ENCODE assay signal across 1 cellular context in genomic region chr20:45791668-45792512, GRCh38.
A peak's percentile ranks its signal among the peaks of the same experiment; 100 is the strongest.
TF ChIP-seq lines count a peak whose summit lies in the region.

DNTTIP1 (plus strand) TSS chr20:45791954; CDS start chr20:45792005, 51 bp downstream.
WFDC3 (minus strand) TSS chr20:45791883; CDS start chr20:45789975, 1,908 bp downstream.

TF ChIP-seq in HepG2, 621 proteins besides CTCF, POLR2A, EP300 and RAD21 (continued from another document and continues in another):
- TF ChIP-seq THAP9 (CRISPR knock-in tag; IDR thresholded peaks at IDR 0.05; ENCODE audit: borderline replicate concordance) (peak; percentile 91), KDM5B (CRISPR knock-in tag; IDR thresholded peaks at IDR 0.05; ENCODE audit: borderline replicate concordance) (peak; percentile 99), MIER2 (CRISPR knock-in tag; IDR thresholded peaks at IDR 0.05) (no peak; the same call in 1 of the 2 replicates), ZNF749 (CRISPR knock-in tag; IDR thresholded peaks at IDR 0.05; ENCODE audit: borderline replicate concordance) (peak; percentile 96), ZC3H13 (CRISPR knock-in tag; IDR thresholded peaks at IDR 0.05) (peak; percentile 93; the same call in 1 of the 2 replicates), KDM6A (CRISPR knock-in tag; IDR thresholded peaks at IDR 0.05; ENCODE audit: low read depth) (0 out of 2 replicates have a peak, but pooled peaks have one; percentile 12), GFI1 (CRISPR knock-in tag; IDR thresholded peaks at IDR 0.05; ENCODE audit: borderline replicate concordance) (no peak), GTF3A (CRISPR knock-in tag; conservative IDR thresholded peaks at IDR 0.05) (no peak), ARID3A (IDR thresholded peaks at IDR 0.05; ENCODE audit: low read depth, low read length) (no peak; the same call in 1 of the 2 replicates), PAX8 (CRISPR knock-in tag; IDR thresholded peaks at IDR 0.05; ENCODE audit: borderline replicate concordance) (no peak), ZKSCAN5 (CRISPR knock-in tag; IDR thresholded peaks at IDR 0.05) (peak; percentile 72; the same call in 1 of the 2 replicates), GMEB2 (CRISPR knock-in tag; IDR thresholded peaks at IDR 0.05; ENCODE audit: low read depth) (peak; percentile 84), SP2 (CRISPR knock-in tag; IDR thresholded peaks at IDR 0.05) (peak; percentile 76), ZNF460 (CRISPR knock-in tag; IDR thresholded peaks at IDR 0.05; ENCODE audit: borderline replicate concordance) (no peak; the same call in 1 of the 2 replicates), TEF (CRISPR knock-in tag; IDR thresholded peaks at IDR 0.05) (peak; percentile 63; the same call in 1 of the 2 replicates), FOXA1 (IDR thresholded peaks at IDR 0.05) (no peak), FOXA1 (CRISPR knock-in tag; IDR thresholded peaks at IDR 0.05) (peak; percentile 57), PRMT3 (CRISPR knock-in tag; IDR thresholded peaks at IDR 0.05; ENCODE audit: borderline replicate concordance, low read depth) (no peak), ZC3H4 (CRISPR knock-in tag; IDR thresholded peaks at IDR 0.05; ENCODE audit: borderline replicate concordance) (no peak), ZNF431 (CRISPR knock-in tag; IDR thresholded peaks at IDR 0.05; ENCODE audit: borderline replicate concordance, low read depth) (no peak), DBP (CRISPR knock-in tag; IDR thresholded peaks at IDR 0.05; ENCODE audit: not compliant biosample characterization) (peak; percentile 95), ZNF75D (CRISPR knock-in tag; IDR thresholded peaks at IDR 0.05; ENCODE audit: borderline replicate concordance) (no peak), NFYB (CRISPR knock-in tag; IDR thresholded peaks at IDR 0.05) (peak; percentile 55; the same call in 1 of the 2 replicates), SIN3A (IDR thresholded peaks at IDR 0.05; ENCODE audit: borderline replicate concordance, low read depth, low read length) (peak; percentile 99), SKI (IDR thresholded peaks at IDR 0.05; ENCODE audit: partially characterized antibody) (peak; percentile 71), ZNF101 (CRISPR knock-in tag; IDR thresholded peaks at IDR 0.05; ENCODE audit: borderline replicate concordance, low read depth) (no peak), ZMYM4 (CRISPR knock-in tag; IDR thresholded peaks at IDR 0.05) (peak; percentile 97), SMYD3 (CRISPR knock-in tag; IDR thresholded peaks at IDR 0.05) (no peak), ATF4 (CRISPR knock-in tag; IDR thresholded peaks at IDR 0.05) (peak in 1 of 2 experiments; percentile 78; a peak in 1 of 4 replicates), ZNF879 (CRISPR knock-in tag; IDR thresholded peaks at IDR 0.05) (0 out of 2 replicates have a peak, but pooled peaks have one; percentile 81)
- TF ChIP-seq, protein P1, sequence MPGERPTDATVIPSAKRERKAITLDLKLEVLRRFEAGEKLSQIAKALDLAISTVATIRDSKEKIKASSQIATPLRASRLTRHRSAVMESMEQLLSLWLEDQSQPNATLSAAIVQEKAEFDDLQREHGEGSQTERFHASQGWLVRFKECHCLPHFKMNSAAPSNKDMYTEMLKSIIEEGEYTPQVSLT (CRISPR knock-in tag; IDR thresholded peaks at IDR 0.05; ENCODE audit: borderline replicate concordance, low read depth): no peak
- TF ChIP-seq, protein P2, sequence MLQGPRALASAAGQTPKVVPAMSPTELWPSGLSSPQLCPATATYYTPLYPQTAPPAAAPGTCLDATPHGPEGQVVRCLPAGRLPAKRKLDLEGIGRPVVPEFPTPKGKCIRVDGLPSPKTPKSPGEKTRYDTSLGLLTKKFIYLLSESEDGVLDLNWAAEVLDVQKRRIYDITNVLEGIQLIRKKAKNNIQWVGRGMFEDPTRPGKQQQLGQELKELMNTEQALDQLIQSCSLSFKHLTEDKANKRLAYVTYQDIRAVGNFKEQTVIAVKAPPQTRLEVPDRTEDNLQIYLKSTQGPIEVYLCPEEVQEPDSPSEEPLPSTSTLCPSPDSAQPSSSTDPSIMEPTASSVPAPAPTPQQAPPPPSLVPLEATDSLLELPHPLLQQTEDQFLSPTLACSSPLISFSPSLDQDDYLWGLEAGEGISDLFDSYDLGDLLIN (CRISPR knock-in tag; IDR thresholded peaks at IDR 0.05; ENCODE audit: borderline replicate concordance): peak; percentile 80; the same call in 1 of the 2 replicates
- TF ChIP-seq, protein P3, sequence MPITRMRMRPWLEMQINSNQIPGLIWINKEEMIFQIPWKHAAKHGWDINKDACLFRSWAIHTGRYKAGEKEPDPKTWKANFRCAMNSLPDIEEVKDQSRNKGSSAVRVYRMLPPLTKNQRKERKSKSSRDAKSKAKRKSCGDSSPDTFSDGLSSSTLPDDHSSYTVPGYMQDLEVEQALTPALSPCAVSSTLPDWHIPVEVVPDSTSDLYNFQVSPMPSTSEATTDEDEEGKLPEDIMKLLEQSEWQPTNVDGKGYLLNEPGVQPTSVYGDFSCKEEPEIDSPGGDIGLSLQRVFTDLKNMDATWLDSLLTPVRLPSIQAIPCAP (CRISPR knock-in tag; IDR thresholded peaks at IDR 0.05; ENCODE audit: low read depth): peak; percentile 71; the same call in 1 of the 2 replicates
- TF ChIP-seq, protein P4, sequence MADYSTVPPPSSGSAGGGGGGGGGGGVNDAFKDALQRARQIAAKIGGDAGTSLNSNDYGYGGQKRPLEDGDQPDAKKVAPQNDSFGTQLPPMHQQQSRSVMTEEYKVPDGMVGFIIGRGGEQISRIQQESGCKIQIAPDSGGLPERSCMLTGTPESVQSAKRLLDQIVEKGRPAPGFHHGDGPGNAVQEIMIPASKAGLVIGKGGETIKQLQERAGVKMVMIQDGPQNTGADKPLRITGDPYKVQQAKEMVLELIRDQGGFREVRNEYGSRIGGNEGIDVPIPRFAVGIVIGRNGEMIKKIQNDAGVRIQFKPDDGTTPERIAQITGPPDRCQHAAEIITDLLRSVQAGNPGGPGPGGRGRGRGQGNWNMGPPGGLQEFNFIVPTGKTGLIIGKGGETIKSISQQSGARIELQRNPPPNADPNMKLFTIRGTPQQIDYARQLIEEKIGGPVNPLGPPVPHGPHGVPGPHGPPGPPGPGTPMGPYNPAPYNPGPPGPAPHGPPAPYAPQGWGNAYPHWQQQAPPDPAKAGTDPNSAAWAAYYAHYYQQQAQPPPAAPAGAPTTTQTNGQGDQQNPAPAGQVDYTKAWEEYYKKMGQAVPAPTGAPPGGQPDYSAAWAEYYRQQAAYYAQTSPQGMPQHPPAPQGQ (CRISPR knock-in tag; IDR thresholded peaks at IDR 0.05; ENCODE audit: borderline replicate concordance): peak; percentile 41; the same call in 1 of the 2 replicates
- TF ChIP-seq, protein P5, sequence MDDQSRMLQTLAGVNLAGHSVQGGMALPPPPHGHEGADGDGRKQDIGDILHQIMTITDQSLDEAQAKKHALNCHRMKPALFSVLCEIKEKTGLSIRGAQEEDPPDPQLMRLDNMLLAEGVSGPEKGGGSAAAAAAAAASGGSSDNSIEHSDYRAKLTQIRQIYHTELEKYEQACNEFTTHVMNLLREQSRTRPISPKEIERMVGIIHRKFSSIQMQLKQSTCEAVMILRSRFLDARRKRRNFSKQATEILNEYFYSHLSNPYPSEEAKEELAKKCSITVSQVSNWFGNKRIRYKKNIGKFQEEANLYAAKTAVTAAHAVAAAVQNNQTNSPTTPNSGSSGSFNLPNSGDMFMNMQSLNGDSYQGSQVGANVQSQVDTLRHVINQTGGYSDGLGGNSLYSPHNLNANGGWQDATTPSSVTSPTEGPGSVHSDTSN (CRISPR knock-in tag; IDR thresholded peaks at IDR 0.05; ENCODE audit: borderline replicate concordance): peak; percentile 88; the same call in 1 of the 2 replicates
- TF ChIP-seq, protein P6, sequence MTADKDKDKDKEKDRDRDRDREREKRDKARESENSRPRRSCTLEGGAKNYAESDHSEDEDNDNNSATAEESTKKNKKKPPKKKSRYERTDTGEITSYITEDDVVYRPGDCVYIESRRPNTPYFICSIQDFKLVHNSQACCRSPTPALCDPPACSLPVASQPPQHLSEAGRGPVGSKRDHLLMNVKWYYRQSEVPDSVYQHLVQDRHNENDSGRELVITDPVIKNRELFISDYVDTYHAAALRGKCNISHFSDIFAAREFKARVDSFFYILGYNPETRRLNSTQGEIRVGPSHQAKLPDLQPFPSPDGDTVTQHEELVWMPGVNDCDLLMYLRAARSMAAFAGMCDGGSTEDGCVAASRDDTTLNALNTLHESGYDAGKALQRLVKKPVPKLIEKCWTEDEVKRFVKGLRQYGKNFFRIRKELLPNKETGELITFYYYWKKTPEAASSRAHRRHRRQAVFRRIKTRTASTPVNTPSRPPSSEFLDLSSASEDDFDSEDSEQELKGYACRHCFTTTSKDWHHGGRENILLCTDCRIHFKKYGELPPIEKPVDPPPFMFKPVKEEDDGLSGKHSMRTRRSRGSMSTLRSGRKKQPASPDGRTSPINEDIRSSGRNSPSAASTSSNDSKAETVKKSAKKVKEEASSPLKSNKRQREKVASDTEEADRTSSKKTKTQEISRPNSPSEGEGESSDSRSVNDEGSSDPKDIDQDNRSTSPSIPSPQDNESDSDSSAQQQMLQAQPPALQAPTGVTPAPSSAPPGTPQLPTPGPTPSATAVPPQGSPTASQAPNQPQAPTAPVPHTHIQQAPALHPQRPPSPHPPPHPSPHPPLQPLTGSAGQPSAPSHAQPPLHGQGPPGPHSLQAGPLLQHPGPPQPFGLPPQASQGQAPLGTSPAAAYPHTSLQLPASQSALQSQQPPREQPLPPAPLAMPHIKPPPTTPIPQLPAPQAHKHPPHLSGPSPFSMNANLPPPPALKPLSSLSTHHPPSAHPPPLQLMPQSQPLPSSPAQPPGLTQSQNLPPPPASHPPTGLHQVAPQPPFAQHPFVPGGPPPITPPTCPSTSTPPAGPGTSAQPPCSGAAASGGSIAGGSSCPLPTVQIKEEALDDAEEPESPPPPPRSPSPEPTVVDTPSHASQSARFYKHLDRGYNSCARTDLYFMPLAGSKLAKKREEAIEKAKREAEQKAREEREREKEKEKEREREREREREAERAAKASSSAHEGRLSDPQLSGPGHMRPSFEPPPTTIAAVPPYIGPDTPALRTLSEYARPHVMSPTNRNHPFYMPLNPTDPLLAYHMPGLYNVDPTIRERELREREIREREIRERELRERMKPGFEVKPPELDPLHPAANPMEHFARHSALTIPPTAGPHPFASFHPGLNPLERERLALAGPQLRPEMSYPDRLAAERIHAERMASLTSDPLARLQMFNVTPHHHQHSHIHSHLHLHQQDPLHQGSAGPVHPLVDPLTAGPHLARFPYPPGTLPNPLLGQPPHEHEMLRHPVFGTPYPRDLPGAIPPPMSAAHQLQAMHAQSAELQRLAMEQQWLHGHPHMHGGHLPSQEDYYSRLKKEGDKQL (CRISPR knock-in tag; IDR thresholded peaks at IDR 0.05; ENCODE audit: low read depth): no peak
